ENCODE assay signal across 8 cellular contexts in the genomic region with DNA sequence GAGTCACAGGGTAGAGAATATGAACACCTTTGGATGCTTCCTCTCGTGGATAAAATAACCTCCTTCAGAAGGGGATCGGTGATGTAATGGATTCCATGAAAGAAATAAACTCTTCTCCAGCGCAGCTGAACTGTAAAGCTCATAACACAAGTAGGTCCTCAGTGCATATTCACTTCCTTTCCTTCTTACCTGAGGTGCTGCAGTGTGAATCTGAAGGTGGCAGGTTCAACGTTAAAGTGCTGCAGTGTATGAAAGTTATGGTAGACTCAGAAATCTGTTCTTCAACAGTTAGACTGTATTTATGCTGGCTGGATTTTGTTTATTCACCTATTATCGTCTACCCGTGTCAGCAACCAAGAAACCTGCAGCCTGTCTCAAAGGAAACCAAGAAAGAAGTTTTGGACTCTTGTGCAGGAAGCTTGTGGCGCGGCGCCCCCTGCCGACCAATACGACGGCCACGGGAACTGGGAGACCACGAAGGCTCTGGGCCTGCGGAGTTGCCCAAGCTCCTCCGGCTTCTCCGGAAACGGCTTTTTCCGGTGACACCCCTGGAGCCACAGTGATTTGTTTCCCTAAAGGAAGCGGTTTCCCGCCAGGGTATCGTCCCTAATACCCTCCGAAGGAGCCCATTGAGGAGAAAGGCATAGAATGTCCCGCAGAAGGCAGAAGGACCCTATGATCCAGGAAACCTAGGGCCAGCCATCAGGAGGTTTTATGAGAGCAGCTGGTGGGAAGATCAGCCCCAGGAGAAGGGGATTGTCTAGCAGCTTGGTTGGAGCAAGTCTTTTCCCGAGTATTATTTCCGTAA. TPM values are rescaled to one million over a fixed set of nuclear protein-coding genes. Genes with fewer than 3 reads are reported as not detected.
DNase-seq lines count a peak whose midpoint lies in the region; ATAC-seq and TF ChIP-seq lines count a peak whose summit lies in the region.

No MANE protein-coding gene starts in this region.

- intact Hi-C loops in HCT116 (cut with micrococcal nuclease): loop anchor here (1.0 kb wide), 1 partner anchor 176 kb away; no protein-coding TSS in a partner anchor

- H3K4me1 Mint-ChIP-seq in nephron: no peaks in the 10 kb centered on the region
- H3K4me1 Mint-ChIP-seq in stimulated activated naive B cell treated with anti-CD40 and anti-IgM and Interleukin-4, amounts not matched to agents 10 μg/mL and 1 μg/mL and 100 μg/mL, for 72 hours: peaks cover 15 to 25% of the 10 kb centered on the region in 2 donors

- H3K9me3 ChIP-seq in HCT116 (ENCODE audit: control insufficient read depth in 1 of 2, insufficient read depth in 1 of 2, low read depth in 1 of 2, low read length in 2 of 2): no peaks in the 10 kb centered on the region

- H3K79me2 ChIP-seq in HCT116 (ENCODE audit: insufficient read depth, low read length): no peaks in the 10 kb centered on the region

- RAD21 ChIA-PET in HCT116 (lab: Charles Lee; ENCODE audit: low non-redundant PET in 1 of 2, low total read pairs in 2 of 2, uncharacterized antibody in 2 of 2, unreplicated experiment in 2 of 2): interaction anchor here in 1 of 2 experiments (0.7 kb wide), 1 partner anchor 16 kb away, joined by 3 read pairs; no protein-coding TSS in a partner anchor

- H3K4me2 ChIP-seq in HCT116 (ENCODE audit: low read length): peak overlapping the region; percentile 70

- no peaks in the 10 kb centered on the region for H3K36me3 ChIP-seq in HCT116 (ENCODE audit: control insufficient read depth in 1 of 2, insufficient read depth in 2 of 2, low read length in 2 of 2)

- peak overlapping the region; percentile 98 for H2AFZ ChIP-seq in HCT116 (ENCODE audit: low read depth, low read length, poor library complexity, severe bottlenecking)

- no peaks in the 10 kb centered on the region for H3K9me2 ChIP-seq in HCT116 (ENCODE audit: insufficient read depth)

- TF ChIP-seq RAD21 in HCT116 (IDR thresholded peaks at IDR 0.05; ENCODE audit: low read depth): peak; percentile 74

- H3K4me1 ChIP-seq in HCT116 (ENCODE audit: control insufficient read depth in 1 of 2, insufficient read depth in 2 of 2, low read length in 2 of 2): peaks cover 0 to 14% of the 10 kb centered on the region in 2 experiments; a peak in 2 of 4 replicates

- BruUV-seq in HCT116 (replicated peaks; lab: Mats Ljungman, UMichigan): TSS peak; percentile 92

- no peaks in the 10 kb centered on the region for H4K20me1 ChIP-seq in HCT116 (ENCODE audit: insufficient read depth)

- peak overlapping the region; percentile 18 for H3K27ac ChIP-seq in HCT116 (ENCODE audit: low read depth, low read length)

- DNase-seq in EL: peak; percentile 72
- peak; percentile 79 for DNase-seq in HCT116 (ENCODE audit: low read depth, low spot score)
- peak; percentile 79 for DNase-seq in NOMO-1 treated with dmso at 0.1 percent for 144 hours (lab: John Stamatoyannopoulos, UW; ENCODE audit: unreplicated experiment)
- peak; percentile 80 for DNase-seq in activated T-cell treated with anti-CD3 and anti-CD28 coated beads for 48 hours (ENCODE audit: low read depth)
- DNase-seq in fibroblast of peridontal ligament (ENCODE audit: extremely low read depth): peak; percentile 41
- peak; percentile 72 for DNase-seq in stimulated activated naive B cell treated with anti-CD40 and anti-IgM and Interleukin-4, amounts not matched to agents 10 μg/mL and 1 μg/mL and 100 μg/mL, for 72 hours

- peak overlapping the region; percentile 42 to 47 for H3K4me3 ChIP-seq in HCT116 (replicated peaks in 1 of 2; ENCODE audit: low read depth in 1 of 2, low read length in 2 of 2)

- H3K27ac Mint-ChIP-seq in nephron: no peak overlapping the region
- no peak overlapping the region for H3K27ac Mint-ChIP-seq in stimulated activated naive B cell treated with anti-CD40 and anti-IgM and Interleukin-4, amounts not matched to agents 10 μg/mL and 1 μg/mL and 100 μg/mL, for 72 hours

- no peaks in the 10 kb centered on the region for H3K36me3 Mint-ChIP-seq in nephron (ENCODE audit: low read depth)
- H3K36me3 Mint-ChIP-seq in stimulated activated naive B cell treated with anti-CD40 and anti-IgM and Interleukin-4, amounts not matched to agents 10 μg/mL and 1 μg/mL and 100 μg/mL, for 72 hours: no peaks in the 10 kb centered on the region

- H3K27me3 ChIP-seq in HCT116 (ENCODE audit: insufficient read depth, low read length): no peaks in the 10 kb centered on the region

- CTCF ChIA-PET in HCT116 (lab: Charles Lee): interaction anchor here (0.6 to 1.9 kb wide), 20 partner anchors 15 to 260 kb away, joined by 3 to 32 read pairs (median 4); no protein-coding TSS in a partner anchor

- peak overlapping the region; percentile 45 for H3K9ac ChIP-seq in HCT116 (ENCODE audit: low read length)

- no peaks in the 10 kb centered on the region for H3K9me3 Mint-ChIP-seq in nephron
- H3K9me3 Mint-ChIP-seq in stimulated activated naive B cell treated with anti-CD40 and anti-IgM and Interleukin-4, amounts not matched to agents 10 μg/mL and 1 μg/mL and 100 μg/mL, for 72 hours: peaks cover 3% of the 10 kb centered on the region in 2 donors

- peak; percentile 13 for TF ChIP-seq POLR2A in HCT116 (IDR thresholded peaks at IDR 0.05; ENCODE audit: borderline replicate concordance, extremely low read depth, insufficient read depth, insufficient read length)

- peak overlapping the region; percentile 21 to 57 (median 26) for H3K4me3 Mint-ChIP-seq in nephron
- H3K4me3 Mint-ChIP-seq in stimulated activated naive B cell treated with anti-CD40 and anti-IgM and Interleukin-4, amounts not matched to agents 10 μg/mL and 1 μg/mL and 100 μg/mL, for 72 hours: peak overlapping the region; percentile 65 to 70

- TF ChIP-seq CTCF in HCT116 (IDR thresholded peaks at IDR 0.05 in 2 of 3, conservative IDR thresholded peaks at IDR 0.05 in 1 of 3; ENCODE audit: borderline replicate concordance in 1 of 3, insufficient read depth in 1 of 3, low read depth in 2 of 3, low read length in 2 of 3): peak; percentile 65 to 94 (median 93)
- peak; percentile 66 to 78 (median 67) for TF ChIP-seq CTCF in nephron (IDR thresholded peaks at IDR 0.05; ENCODE audit: unreplicated experiment in 3 of 3)

- peaks cover 35% of the 10 kb centered on the region for H3K27me3 Mint-ChIP-seq in nephron (ENCODE audit: low read depth)
- peaks cover 26 to 37% of the 10 kb centered on the region in 2 donors for H3K27me3 Mint-ChIP-seq in stimulated activated naive B cell treated with anti-CD40 and anti-IgM and Interleukin-4, amounts not matched to agents 10 μg/mL and 1 μg/mL and 100 μg/mL, for 72 hours

- ATAC-seq in HCT116: peak; percentile 99
- peak; percentile 95 to 97 for ATAC-seq in stimulated activated naive B cell treated with anti-CD40 and anti-IgM and Interleukin-4, amounts not matched to agents 10 μg/mL and 1 μg/mL and 100 μg/mL, for 72 hours (replicated peaks)
- ATAC-seq in HG03457 (IDR thresholded peaks at IDR 0.05; ENCODE audit: unreplicated experiment): no peak

- POLR2A ChIA-PET in HCT116 (lab: Charles Lee): interaction anchor here (0.9 to 1.1 kb wide), 3 partner anchors 15 to 174 kb away, joined by 3 to 10 read pairs (median 4); no protein-coding TSS in a partner anchor

TF ChIP-seq in HCT116, 20 proteins besides CTCF, POLR2A, EP300 and RAD21:
- TF ChIP-seq POLR2AphosphoS5 (IDR thresholded peaks at IDR 0.05; ENCODE audit: low read depth, low read length) (peak; percentile 55), CEBPB (IDR thresholded peaks at IDR 0.05; ENCODE audit: low read depth) (peak; percentile 25; the same call in 1 of the 2 replicates), MAX (IDR thresholded peaks at IDR 0.05) (peak; percentile 37; the same call in 1 of the 2 replicates), ELF1 (IDR thresholded peaks at IDR 0.05; ENCODE audit: borderline replicate concordance, low read depth) (peak; percentile 37; the same call in 1 of the 2 replicates), TCF7L2 (IDR thresholded peaks at IDR 0.05; ENCODE audit: borderline replicate concordance, extremely low read depth, insufficient read depth, insufficient read length) (no peak)
TF ChIP-seq in HCT116: peak in this region for 4.

RNA-seq across cellular contexts. Expression of gene RNASE3, which starts 17.6 kb away (rescaled TPM):
- total RNA-seq in HCT116 (2021; ENCODE audit: unreplicated experiment): not detected
- polyA plus RNA-seq in HCT116 (2012): not detected in 2 replicates
